8 cellular contexts compared by ENCODE assay signal in genomic region chr5:116032094-116032517, GRCh38. TPM values are rescaled to one million over a fixed set of nuclear protein-coding genes. Genes with fewer than 3 reads are reported as not detected.
DNase-seq lines count a peak whose midpoint lies in the region; ATAC-seq and TF ChIP-seq lines count a peak whose summit lies in the region.

Gene ARL14EPL (plus strand): TSS chr5:116032472. CDS start chr5:116051466, 18,994 bp downstream.

- ATAC-seq in GM21515 (IDR thresholded peaks at IDR 0.05; ENCODE audit: unreplicated experiment) (peak; percentile 67), aorta (ENCODE audit: low FRiP score) (peak; percentile 71)

- no peaks in the 10 kb centered on the region for H3K27me3 ChIP-seq in aorta (ENCODE audit: control insufficient read depth in 1 of 2, insufficient read depth in 2 of 2, low read length in 1 of 2)
- H3K27me3 ChIP-seq in prostate gland (replicated peaks; ENCODE audit: insufficient read depth) = no peaks in the 10 kb centered on the region

- WGBS in aorta, 2 donors = 22 to 27% methylated on average over 9 of the region's 9 CpGs
- 67% methylated on average over 9 of the region's 9 CpGs for WGBS in prostate gland

- DNase-seq in EL = peak; percentile 81
- peak; percentile 62 for DNase-seq in HS-5 (ENCODE audit: low read depth)
- DNase-seq in iPS-NIHi11 (ENCODE audit: low spot score) = peak; percentile 39
- DNase-seq in aorta = peak; percentile 59 to 70
- DNase-seq in activated T-cell treated with anti-CD3 and anti-CD28 coated beads, Interleukin-2, amount 50 U/mL, for 48 hours = no peak
- no peak for DNase-seq in prostate gland (ENCODE audit: low spot score)

- no peaks in the 10 kb centered on the region for H3K4me1 ChIP-seq in aorta (ENCODE audit: control insufficient read depth in 1 of 2, insufficient read depth in 2 of 2, low read length in 2 of 2)
- H3K4me1 ChIP-seq in prostate gland (replicated peaks) = no peaks in the 10 kb centered on the region

- TF ChIP-seq POLR2A in prostate gland (IDR thresholded peaks at IDR 0.05) = no peak

- H3K27ac ChIP-seq in aorta (ENCODE audit: low read depth in 1 of 2, low read length in 2 of 2) = no peak within 1 kb of the TSS
- H3K27ac ChIP-seq in prostate gland = no peak within 1 kb of the TSS

- TF ChIP-seq CTCF in WI38 (IDR thresholded peaks at IDR 0.05; ENCODE audit: low read depth, low read length) (peak; percentile 47; the same call in 1 of the 2 replicates), prostate gland (IDR thresholded peaks at IDR 0.05) (no peak)

- H3K4me3 ChIP-seq in WI38 (ENCODE audit: low read depth, low read length) = no peak within 1 kb of the TSS
- no peak within 1 kb of the TSS for H3K4me3 ChIP-seq in aorta (ENCODE audit: low read length in 2 of 2)
- H3K4me3 ChIP-seq in prostate gland = no peak within 1 kb of the TSS

- intact Hi-C loops in aorta (cut with DNase I) (loop anchor here in 1 of 2 donors (5.0 kb wide), 2 partner anchors 145 to 190 kb away; partner anchors contain the start of genes AP3S1 and ATG12), prostate gland (cut with DNase I) (no loop called here)

- H3K9me3 ChIP-seq in aorta (ENCODE audit: control insufficient read depth, low read length) (no peaks in the 10 kb centered on the region), prostate gland (no peaks in the 10 kb centered on the region)

- H3K36me3 ChIP-seq in aorta (ENCODE audit: control insufficient read depth in 1 of 2, insufficient read depth in 2 of 2, low read length in 1 of 2) = no peaks in the 10 kb centered on the region
- H3K36me3 ChIP-seq in prostate gland = no peaks in the 10 kb centered on the region

RNA-seq across cellular contexts. Expression of gene ARL14EPL, which starts in this region (rescaled TPM):
- total RNA-seq in aorta = under 1 TPM in 1 of 2 donors, not detected in 1; 0.63 TPM
- not detected for polyA plus RNA-seq in aorta
- not detected for total RNA-seq in prostate gland

Comparison
In these comparisons a context has a peak if more than half of its experiments do, and no peak if none do; other contexts are left out.
1. Peak in DNase-seq and ATAC-seq in aorta; RNA of the gene not detected or under 1 TPM.
2. DNase-seq: peak in EL (single experiment), HS-5 (single experiment) and iPS-NIHi11 (single experiment); none in activated T-cell treated with anti-CD3 and anti-CD28 coated beads, Interleukin-2, amount 50 U/mL, for 48 hours (0 of 2) and prostate gland (single experiment).